Comparison of ENCODE assay signal across 8 cellular contexts in genomic region chr5:42811591-42812392, GRCh38. TPM values are rescaled to one million over a fixed set of nuclear protein-coding genes. Genes with fewer than 3 reads are reported as not detected.
DNase-seq lines count a peak whose midpoint lies in the region; TF ChIP-seq lines count a peak whose summit lies in the region.

A gene with protein sequence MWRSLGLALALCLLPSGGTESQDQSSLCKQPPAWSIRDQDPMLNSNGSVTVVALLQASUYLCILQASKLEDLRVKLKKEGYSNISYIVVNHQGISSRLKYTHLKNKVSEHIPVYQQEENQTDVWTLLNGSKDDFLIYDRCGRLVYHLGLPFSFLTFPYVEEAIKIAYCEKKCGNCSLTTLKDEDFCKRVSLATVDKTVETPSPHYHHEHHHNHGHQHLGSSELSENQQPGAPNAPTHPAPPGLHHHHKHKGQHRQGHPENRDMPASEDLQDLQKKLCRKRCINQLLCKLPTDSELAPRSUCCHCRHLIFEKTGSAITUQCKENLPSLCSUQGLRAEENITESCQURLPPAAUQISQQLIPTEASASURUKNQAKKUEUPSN (minus strand): TSS chr5:42811892. CDS start chr5:42808353, 3,539 bp downstream.

- H3K4me3 ChIP-seq in smooth muscle cell: peak within 1 kb of the TSS; percentile 48
- no peak within 1 kb of the TSS for H3K4me3 ChIP-seq in brain microvascular endothelial cell (ENCODE audit: low read depth, low read length)

- in situ Hi-C loops in T47D (cut with HindIII; ENCODE audit: low pct_unique_long_range_greater_than_20kb, low sequenced_read_pairs) (no loop called here), brain microvascular endothelial cell (cut with HindIII; ENCODE audit: low pct_ligation_motif_present, low sequenced_read_pairs) (no loop called here)

- no peak for TF ChIP-seq CTCF in 22Rv1 (IDR thresholded peaks at IDR 0.05)
- TF ChIP-seq CTCF in smooth muscle cell (IDR thresholded peaks at IDR 0.05; ENCODE audit: borderline replicate concordance, insufficient read depth, poor library complexity, severe bottlenecking): no peak
- TF ChIP-seq CTCF in brain microvascular endothelial cell (IDR thresholded peaks at IDR 0.05; ENCODE audit: low read depth, low read length, missing control alignments): no peak

- no peaks in the 10 kb centered on the region for H4K20me1 ChIP-seq in smooth muscle cell (ENCODE audit: low read depth)

- WGBS in smooth muscle cell (ENCODE audit: low lambda C conversion rate): 40% methylated on average over 6 of the region's 6 CpGs

- peak within 1 kb of the TSS; percentile 68 for H2AFZ ChIP-seq in smooth muscle cell (ENCODE audit: low read depth)

- no peaks in the 10 kb centered on the region for H3K36me3 ChIP-seq in smooth muscle cell (ENCODE audit: low read depth)
- H3K36me3 ChIP-seq in brain microvascular endothelial cell (replicated peaks): no peaks in the 10 kb centered on the region

- no peaks in the 10 kb centered on the region for H3K27me3 ChIP-seq in smooth muscle cell (ENCODE audit: low read depth)
- H3K27me3 ChIP-seq in brain microvascular endothelial cell (replicated peaks): no peaks in the 10 kb centered on the region

- H3K79me2 ChIP-seq in smooth muscle cell (ENCODE audit: low read depth): no peaks in the 10 kb centered on the region

- peak within 1 kb of the TSS; percentile 68 for H3K4me2 ChIP-seq in smooth muscle cell

- H3K9me3 ChIP-seq in smooth muscle cell (replicated peaks; ENCODE audit: low read depth): no peaks in the 10 kb centered on the region

- H3F3A ChIP-seq in smooth muscle cell (ENCODE audit: low read depth): no peaks in the 10 kb centered on the region

- H3K9ac ChIP-seq in smooth muscle cell (ENCODE audit: low read depth): no peak within 1 kb of the TSS

- H3K27ac ChIP-seq in 22Rv1 (peak within 1 kb of the TSS; percentile 91), smooth muscle cell (ENCODE audit: low read depth) (no peak within 1 kb of the TSS), brain microvascular endothelial cell (no peak within 1 kb of the TSS)

- H3K4me1 ChIP-seq in smooth muscle cell (ENCODE audit: low read depth): peaks cover 29% of the 10 kb centered on the region

- DNase-seq in LoVo (ENCODE audit: low spot score) (peak; percentile 90), T47D (ENCODE audit: low read depth in 1 of 2, low spot score in 1 of 2) (peak; percentile 61 to 96), iPS-NIHi11 (ENCODE audit: low spot score) (peak; percentile 50), smooth muscle cell (lab: John Stamatoyannopoulos, UW; ENCODE audit: unreplicated experiment) (no peak), brain microvascular endothelial cell (no peak), UCSD-AML1 (lab: John Stamatoyannopoulos, UW; ENCODE audit: unreplicated experiment) (no peak), NCI-H1436 treated with DMSO at 0.1 percent for 48 hours (lab: John Stamatoyannopoulos, UW) (no peak)

RNA-seq across cellular contexts. Expression of the gene that starts here (rescaled TPM):
- 11.9 and 14.0 TPM in 2 replicates for total RNA-seq in smooth muscle cell
- 11.1 and 12.2 TPM in 2 replicates for polyA plus RNA-seq in smooth muscle cell

Comparison
In these comparisons a context has a peak if more than half of its experiments do, and no peak if none do; other contexts are left out.
1. DNase-seq: peak in LoVo (single experiment), T47D (2 of 2) and iPS-NIHi11 (single experiment); none in smooth muscle cell (single experiment), brain microvascular endothelial cell (single experiment), UCSD-AML1 (single experiment) and NCI-H1436 treated with DMSO at 0.1 percent for 48 hours (single experiment).